ENCODE assay signal across 14 cellular contexts in genomic region chr14:100824946-100825690, GRCh38. TPM values are rescaled to one million over a fixed set of nuclear protein-coding genes. Genes with fewer than 3 reads are reported as not detected.
DNase-seq lines count a peak whose midpoint lies in the region; ATAC-seq and TF ChIP-seq lines count a peak whose summit lies in the region.
"Had no signal": no experiment of that assay in that cellular context is flagged by ENCODE, and none has a peak within 500 bp of the region (broad histone marks: within the 10 kb centered on the region; RNA-seq: fewer than 3 reads in every experiment).

No MANE protein-coding gene starts in this region.

- H3K79me2 ChIP-seq in H9 (ENCODE audit: insufficient read depth, low read length), result no peaks in the 10 kb centered on the region

- no peak overlapping the region for H2BK5ac ChIP-seq in H9 (ENCODE audit: insufficient read length, low read length)

- H3K4me3 Mint-ChIP-seq in nephron (peak overlapping the region in 2 of 3 experiments; percentile 5 to 19), H9 (no peak overlapping the region), endothelial cell (ENCODE audit: unreplicated experiment) (no peak overlapping the region)
- H3K4me3 Mint-ChIP-seq: T-helper 1 cell treated with Interleukin-12 subunit alpha and Interleukin-12 subunit beta and Interleukin-4 antibody, amounts not matched to agents 30 μg/mL and 1 μg/mL, for 36 hours had no signal

- no peak overlapping the region for H3T11ph ChIP-seq in H9 (ENCODE audit: low read length)

- peak overlapping the region; percentile 75 to 93 (median 82) for H3K27ac Mint-ChIP-seq in nephron
- H3K27ac Mint-ChIP-seq in H9, result no peak overlapping the region
- H3K27ac Mint-ChIP-seq in endothelial cell (ENCODE audit: unreplicated experiment), result no peak overlapping the region
- H3K27ac Mint-ChIP-seq: T-helper 1 cell treated with Interleukin-12 subunit alpha and Interleukin-12 subunit beta and Interleukin-4 antibody, amounts not matched to agents 30 μg/mL and 1 μg/mL, for 36 hours had no signal

- intact Hi-C loops in heart right ventricle (cut with DNase I), result loop anchor here in 5 of 10 donors (10.0 kb wide), 1 partner anchor 160 kb away; no protein-coding TSS in a partner anchor
- intact Hi-C loops in cardiac septum (cut with DNase I), result no loop called here

- peaks cover 11% of the 10 kb centered on the region for H3K36me3 Mint-ChIP-seq in nephron (ENCODE audit: low read depth)
- peaks cover 9 to 36% (median 20%) of the 10 kb centered on the region in 3 experiments for H3K36me3 Mint-ChIP-seq in H9 (ENCODE audit: insufficient read depth in 1 of 3, low read depth in 3 of 3)
- H3K36me3 Mint-ChIP-seq in endothelial cell (ENCODE audit: low read depth, unreplicated experiment), result peaks cover 5% of the 10 kb centered on the region

- no peak for DNase-seq in heart right ventricle
- no peak for DNase-seq in cardiac septum (ENCODE audit: low spot score)
- DNase-seq in coronary artery (ENCODE audit: low spot score), result no peak
- DNase-seq in NCI-H345 treated with DMSO at 0.1 percent for 48 hours (lab: John Stamatoyannopoulos, UW; ENCODE audit: unreplicated experiment), result no peak
- no peak for DNase-seq in H9
- no peak for DNase-seq in mesenteric fat pad (ENCODE audit: low spot score)
- DNase-seq in endothelial cell (ENCODE audit: low spot score), result no peak
- DNase-seq: activated CD4-positive, alpha-beta T cell treated with anti-CD3 and anti-CD28 coated beads for 48 hours; AML-193; DMS153; NCI-H1694; small intestine had no signal

- H3K9me3 Mint-ChIP-seq in nephron (peaks cover 15% of the 10 kb centered on the region), H9 (peaks cover 27 to 35% of the 10 kb centered on the region in 2 experiments), endothelial cell (ENCODE audit: unreplicated experiment) (peaks cover 5% of the 10 kb centered on the region)

- no peak overlapping the region for H2AK5ac ChIP-seq in H9 (ENCODE audit: insufficient read length, low read length)

- H3K36me3 ChIP-seq in heart right ventricle, result no peaks in the 10 kb centered on the region

- H3K18ac ChIP-seq in H9 (ENCODE audit: insufficient read length, low read depth, low read length), result no peak overlapping the region

- H3K4me1 Mint-ChIP-seq in nephron (peaks cover 56% of the 10 kb centered on the region), H9 (peaks cover 11 to 24% of the 10 kb centered on the region in 2 experiments), endothelial cell (ENCODE audit: unreplicated experiment) (no peaks in the 10 kb centered on the region)

- no peak overlapping the region for H3K4me2 ChIP-seq in H9 (ENCODE audit: insufficient read depth, insufficient read length, low read length)

- H2BK12ac ChIP-seq in H9 (ENCODE audit: insufficient read length, low read depth, low read length), result no peak overlapping the region

- peaks cover 0 to 4% (median 0%) of the 10 kb centered on the region in 9 donors for H3K4me1 ChIP-seq in heart right ventricle
- no peaks in the 10 kb centered on the region for H3K4me1 ChIP-seq in H9 (ENCODE audit: insufficient read depth, low read length)

- no peak overlapping the region for H2AFZ ChIP-seq in H9 (ENCODE audit: low read length)

- H3K9ac ChIP-seq in H9 (ENCODE audit: extremely low read depth, insufficient read length, low read length), result no peak overlapping the region

- H3K23me2 ChIP-seq in H9 (ENCODE audit: insufficient read length, low read depth, low read length, poor library complexity, severe bottlenecking), result no peaks in the 10 kb centered on the region

- H3K27me3 ChIP-seq in heart right ventricle (peaks cover 0 to 72% (median 66%) of the 10 kb centered on the region in 7 donors), H9 (ENCODE audit: insufficient read depth, low read length) (no peaks in the 10 kb centered on the region)

- 55 to 60% methylated on average over 33 of the region's 33 CpGs for WGBS in heart right ventricle, 2 donors
- no CpG with 5 or more reads among the region's 33 CpGs for WGBS in H9 (ENCODE audit: extremely low coverage, insufficient read length, low lambda C conversion rate)

- H2BK120ac ChIP-seq in H9 (ENCODE audit: low read depth, low read length, poor library complexity, severe bottlenecking), result no peak overlapping the region

- no peak overlapping the region for H4K5ac ChIP-seq in H9 (ENCODE audit: insufficient read length, low read depth, low read length)

- H4K8ac ChIP-seq in H9 (replicated peaks; ENCODE audit: insufficient read length, low read depth, low read length), result no peak overlapping the region

- ATAC-seq in heart right ventricle, result no peak

- TF ChIP-seq CTCF in heart right ventricle (IDR thresholded peaks at IDR 0.05), result no peak
- TF ChIP-seq CTCF in coronary artery (IDR thresholded peaks at IDR 0.05), result no peak
- TF ChIP-seq CTCF in nephron (IDR thresholded peaks at IDR 0.05; ENCODE audit: unreplicated experiment in 3 of 3), result no peak
- no peak for TF ChIP-seq CTCF in H9 (conservative IDR thresholded peaks at IDR 0.05)
- TF ChIP-seq CTCF in endothelial cell (IDR thresholded peaks at IDR 0.05; ENCODE audit: unreplicated experiment), result no peak

- H3K9me3 ChIP-seq in heart right ventricle (peaks cover 0 to 4% (median 0%) of the 10 kb centered on the region in 11 donors), H9 (ENCODE audit: control insufficient read depth, low read depth, low read length) (no peaks in the 10 kb centered on the region)

- H4K20me1 ChIP-seq in H9 (ENCODE audit: control insufficient read depth, insufficient read depth, insufficient read length), result no peaks in the 10 kb centered on the region

- H3K27ac ChIP-seq in heart right ventricle (peak overlapping the region in 2 of 10 donors; percentile 28 to 36), coronary artery (no peak overlapping the region), H9 (ENCODE audit: insufficient read length, low read depth, low read length) (no peak overlapping the region)

- no peak overlapping the region; the same call in 1 of the 2 replicates for H3K14ac ChIP-seq in H9 (ENCODE audit: insufficient read depth, low read length)

- no peak overlapping the region for H3K56ac ChIP-seq in H9 (ENCODE audit: insufficient read length, low read depth, low read length)

- no peak overlapping the region for H3K23ac ChIP-seq in H9 (ENCODE audit: insufficient read length, low read depth, low read length)

- no peak overlapping the region for H2BK20ac ChIP-seq in H9 (ENCODE audit: low read depth, low read length, poor library complexity, severe bottlenecking)

- H4K91ac ChIP-seq in H9 (ENCODE audit: insufficient read length, low read depth, low read length), result no peak overlapping the region

- H3K27me3 Mint-ChIP-seq in nephron (ENCODE audit: low read depth) (peaks cover 3% of the 10 kb centered on the region), H9 (ENCODE audit: low read depth) (peaks cover 18% of the 10 kb centered on the region), endothelial cell (ENCODE audit: unreplicated experiment) (peaks cover 3% of the 10 kb centered on the region)

- H2BK15ac ChIP-seq in H9 (ENCODE audit: low read depth, low read length), result no peak overlapping the region

- H3K79me1 ChIP-seq in H9 (ENCODE audit: insufficient read depth, low read depth, low read length, poor library complexity, severe bottlenecking), result no peaks in the 10 kb centered on the region

- no peak overlapping the region for H3K4ac ChIP-seq in H9 (ENCODE audit: low read depth, low read length)

- H3K4me3 ChIP-seq in heart right ventricle (peak overlapping the region in 6 of 10 donors; percentile 36 to 53 (median 46)), coronary artery (peak overlapping the region; percentile 65)

RNA-seq across cellular contexts. Expression of gene MEG3, which starts 0.8 kb away (rescaled TPM):
- total RNA-seq in heart right ventricle (10 to 100 TPM in 7 of 10 donors, 1 to 10 TPM in 3; 8.4 to 27.8 (median 12.4) TPM), cardiac septum (25.4 TPM), H9 (2021) (0.52 TPM in 1 of 2 replicates, not detected in the other), mesenteric fat pad (82.2 TPM), endothelial cell (ENCODE audit: unreplicated experiment) (not detected)
- polyA plus RNA-seq in heart right ventricle, result 100 to 1,000 TPM in 1 of 2 donors, 1 to 10 TPM in 1; 7.7 to 122 TPM

Comparison
In these comparisons a context has a peak if more than half of its experiments do, and no peak if none do; other contexts are left out.
1. H3K27ac Mint-ChIP-seq: peak in nephron (3 of 3); none in H9 (0 of 3) and endothelial cell (single experiment).
2. H3K4me3 Mint-ChIP-seq: peak in nephron (2 of 3); none in H9 (0 of 2) and endothelial cell (single experiment).